ENCODE assay signal across 8 cellular contexts in genomic region chr4:7844247-7844991, GRCh38.
A peak's percentile ranks its signal among the peaks of the same experiment; 100 is the strongest.
DNase-seq lines count a peak whose midpoint lies in the region; TF ChIP-seq lines count a peak whose summit lies in the region.

No MANE protein-coding gene starts in this region.

- peaks cover 36% of the 10 kb centered on the region for H3K4me1 ChIP-seq in mesodermal cell (ENCODE audit: control insufficient read depth, insufficient read depth, low read length, poor library complexity, severe bottlenecking)

- WGBS in mesodermal cell (ENCODE audit: insufficient coverage in 2 of 2), 2 experiments, result 69 to 70% methylated on average over 15 of the region's 19 CpGs

- H3K27ac ChIP-seq in mesodermal cell (ENCODE audit: low read depth, low read length, severe bottlenecking), result peak overlapping the region; percentile 93

- peaks cover 51% of the 10 kb centered on the region for H3K36me3 ChIP-seq in mesodermal cell (ENCODE audit: control insufficient read depth, insufficient read depth, low read length)

- DNase-seq in Ammon's horn (ENCODE audit: low spot score) (peak; percentile 66), GM19240 (ENCODE audit: insufficient read length, low spot score) (peak; percentile 33), NB4 (ENCODE audit: low read depth) (peak; percentile 70), ecto neural progenitor cell (ENCODE audit: low spot score) (peak; percentile 80), NCI-H2107 treated with DMSO at 0.1 percent for 48 hours (lab: John Stamatoyannopoulos, UW; ENCODE audit: unreplicated experiment) (no peak)
- DNase-seq in activated CD4-positive, alpha-beta T cell treated with anti-CD3 and anti-CD28 coated beads, Interleukin-2, amount 50 U/mL, for 1 hour, result peak; percentile 77
- peak; percentile 58 to 70 for DNase-seq in stimulated activated CD8-positive, alpha-beta memory T cell treated with anti-CD3 and anti-CD28 coated beads, Interleukin-2, amount 100 ng/mL, for 48 hours (ENCODE audit: low read depth in 2 of 2)

- no peaks in the 10 kb centered on the region for H3K9me3 ChIP-seq in mesodermal cell (ENCODE audit: control insufficient read depth, low read length)

- TF ChIP-seq POLR2A in NB4 (IDR thresholded peaks at IDR 0.05; ENCODE audit: extremely low read depth, insufficient read length), result no peak

- H3K4me3 ChIP-seq in NB4 (ENCODE audit: low read depth, low read length), result no peak overlapping the region
- no peak overlapping the region for H3K4me3 ChIP-seq in mesodermal cell (ENCODE audit: extremely low read depth, insufficient read depth, low read length, poor library complexity, severe bottlenecking)

- TF ChIP-seq CTCF in NB4 (IDR thresholded peaks at IDR 0.05; ENCODE audit: low read depth, low read length), result peak; percentile 93
